Comparison of ENCODE assay signal across 8 cellular contexts in the genomic region with DNA sequence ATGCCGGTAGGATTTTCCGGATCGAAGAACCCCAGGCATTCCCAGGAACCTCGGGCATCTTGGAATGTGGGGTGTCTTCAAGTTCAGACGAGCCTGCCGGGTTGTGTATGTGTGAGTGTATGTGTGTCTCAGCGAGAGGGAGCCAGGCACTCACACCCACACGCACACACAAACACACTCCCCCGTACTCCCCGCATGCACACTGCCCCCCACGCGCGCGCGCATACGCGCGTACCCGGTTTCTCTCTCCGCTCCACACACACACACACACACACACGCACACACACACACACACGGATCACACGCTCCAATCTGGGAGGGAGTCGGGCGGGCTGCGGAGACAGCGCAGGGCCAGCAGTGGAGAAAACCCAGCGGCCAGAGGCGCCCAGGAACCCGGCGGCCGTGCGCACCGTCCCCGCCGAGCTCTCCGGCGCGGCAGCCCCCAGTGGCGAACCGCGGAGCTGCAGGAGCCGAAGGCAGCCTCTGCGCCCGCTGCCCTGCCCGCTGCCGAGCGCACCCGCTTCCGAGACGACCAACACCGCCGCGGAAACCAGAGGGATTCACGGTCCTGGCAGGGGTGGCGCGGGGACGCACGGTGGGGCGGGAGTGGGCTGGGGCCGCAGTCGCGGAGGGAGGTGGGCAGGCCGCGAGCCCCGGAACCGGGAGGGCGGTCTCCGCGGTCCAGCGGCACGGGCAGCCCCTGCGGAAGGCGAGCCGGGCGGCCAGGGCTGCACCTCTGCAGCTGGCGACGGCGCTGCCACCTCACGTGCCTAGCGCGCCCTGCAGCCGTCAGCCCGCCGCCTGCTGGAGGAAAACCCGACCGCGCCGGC. TPM values are rescaled to one million over a fixed set of nuclear protein-coding genes. Genes with fewer than 3 reads are reported as not detected.
DNase-seq lines count a peak whose midpoint lies in the region; ATAC-seq and TF ChIP-seq lines count a peak whose summit lies in the region.

A gene (minus strand): TSS at position 125 of the 830 bp plus-strand sequence.

- H3K79me2 ChIP-seq in PC-3 (ENCODE audit: low read length): no peaks in the 10 kb centered on the region

- H3K9me3 ChIP-seq in PC-3 (ENCODE audit: low read length): no peaks in the 10 kb centered on the region

- H4K20me1 ChIP-seq in PC-3 (ENCODE audit: low read length): no peaks in the 10 kb centered on the region

- no peaks in the 10 kb centered on the region for H3K4me1 ChIP-seq in PC-3 (ENCODE audit: insufficient read depth, low read length)

- CTCF ChIA-PET in AG04449 (lab: Yijun Ruan, JAX) (interaction anchor here (0.9 to 1.0 kb wide), 4 partner anchors 10 to 39 kb away, joined by 3 read pairs; no protein-coding TSS in a partner anchor), PC-3 (lab: Charles Lee) (no interaction called here)

- H2AFZ ChIP-seq in PC-3 (ENCODE audit: low read length): peak within 1 kb of the TSS; percentile 53; the same call in 1 of the 2 replicates

- peak within 1 kb of the TSS; percentile 71 for H3K4me2 ChIP-seq in PC-3 (ENCODE audit: low read length)

- TF ChIP-seq CTCF in AG04449 (IDR thresholded peaks at IDR 0.05; ENCODE audit: insufficient read depth, low read length, missing control alignments) (peak; percentile 86), PC-3 (conservative IDR thresholded peaks at IDR 0.05; ENCODE audit: low read depth, low read length) (peak; percentile 45)

- POLR2A ChIA-PET in AG04449 (lab: Yijun Ruan, JAX) (interaction anchor here (0.6 kb wide), 1 partner anchor 17 kb away, joined by 3 read pairs; no protein-coding TSS in a partner anchor), PC-3 (lab: Charles Lee; ENCODE audit: unreplicated experiment) (no interaction called here)

- ATAC-seq in GM18907 (IDR thresholded peaks at IDR 0.05; ENCODE audit: unreplicated experiment): peak; percentile 71
- ATAC-seq in PC-3: peak; percentile 97

- H3K4me3 ChIP-seq in AG04449 (ENCODE audit: low read depth, low read length) (peak within 1 kb of the TSS; percentile 51), PC-3 (ENCODE audit: low read length) (peak within 1 kb of the TSS; percentile 46; the same call in 1 of the 2 replicates)

- intact Hi-C loops in PC-3 (cut with micrococcal nuclease): no loop called here

- DNase-seq in AG04449 (ENCODE audit: low read depth, low spot score): no peak
- peak; percentile 29 for DNase-seq in HS-5 (ENCODE audit: low read depth)
- peak; percentile 63 for DNase-seq in PC-3
- DNase-seq in activated naive CD4-positive, alpha-beta T cell (lab: John Stamatoyannopoulos, UW): peak; percentile 32 to 76 (median 54)
- DNase-seq in foreskin melanocyte: peak; percentile 46
- DNase-seq in occipital lobe (lab: John Stamatoyannopoulos, UW): peak; percentile 68
- peak in 42 of 49 donors; percentile 17 to 86 (median 57) for DNase-seq in substantia nigra (lab: John Stamatoyannopoulos, UW)

- peaks cover 26% of the 10 kb centered on the region; the same call in 1 of the 2 replicates for H3K27me3 ChIP-seq in PC-3 (ENCODE audit: low read length)

- no peaks in the 10 kb centered on the region for H3K36me3 ChIP-seq in PC-3 (ENCODE audit: low read depth, low read length)

- no peak within 1 kb of the TSS for H3K27ac ChIP-seq in PC-3 (ENCODE audit: low read length)
- no peak within 1 kb of the TSS for H3K27ac ChIP-seq in substantia nigra (ENCODE audit: low read depth, low read length, poor library complexity, severe bottlenecking)

- H3K9me2 ChIP-seq in PC-3 (replicated peaks; ENCODE audit: low read length): no peaks in the 10 kb centered on the region

- H3F3A ChIP-seq in PC-3 (ENCODE audit: low read length, unreplicated experiment): no peaks in the 10 kb centered on the region

- BruUV-seq in PC-3 (replicated peaks; lab: Mats Ljungman, UMichigan): no TSS peak

- H3K9ac ChIP-seq in PC-3 (ENCODE audit: low read length): no peak within 1 kb of the TSS

RNA-seq across cellular contexts. Expression of the gene that starts here (rescaled TPM):
- total RNA-seq in PC-3 (2014; rRNA removed): not detected in 2 replicates
- 20.6 TPM for total RNA-seq in occipital lobe

Comparison
In these comparisons a context has a peak if more than half of its experiments do, and no peak if none do; other contexts are left out.
1. RNA of the gene that starts here (total RNA-seq): 20.6 TPM in occipital lobe (single experiment); not detected in PC-3; every median in the first group is over 10 times any median in the second.
2. Peak in DNase-seq, ATAC-seq, H3K4me3 ChIP-seq and H3K4me2 ChIP-seq in PC-3; RNA of the gene not detected or under 1 TPM.